12 cellular contexts compared by ENCODE assay signal in genomic region chr6:126063512-126064146, GRCh38.
DNase-seq lines count a peak whose midpoint lies in the region; ATAC-seq and TF ChIP-seq lines count a peak whose summit lies in the region.
"Had no signal": no experiment of that assay in that cellular context is flagged by ENCODE, and none has a peak within 500 bp of the region (broad histone marks: within the 10 kb centered on the region; RNA-seq: fewer than 3 reads in every experiment).

No MANE protein-coding gene starts in this region.

- DNase-seq in EH (ENCODE audit: low read depth) (peak; percentile 47), H4 (ENCODE audit: low spot score) (peak; percentile 7), Karpas-422 (peak; percentile 46), fibroblast of villous mesenchyme (ENCODE audit: low read depth) (peak; percentile 91)
- DNase-seq in activated CD8-positive, alpha-beta memory T cell treated with anti-CD3 and anti-CD28 coated beads for 24 hours, result no peak
- DNase-seq in activated naive CD4-positive, alpha-beta T cell treated with anti-CD3 and anti-CD28 coated beads for 36 hours, result no peak
- DNase-seq: hippocampal formation had no signal

- H3K9me3 Mint-ChIP-seq in activated naive CD4-positive, alpha-beta T cell treated with anti-CD3 and anti-CD28 coated beads for 36 hours, result no peaks in the 10 kb centered on the region

- H3K9me3 ChIP-seq in Karpas-422 (ENCODE audit: low read length), result no peaks in the 10 kb centered on the region
- H3K9me3 ChIP-seq: SK-N-SH had no signal

- H3K36me3 ChIP-seq in Karpas-422 (ENCODE audit: insufficient read depth, low read length), result peaks cover 8% of the 10 kb centered on the region; the same call in 1 of the 2 replicates

- H3K4me3 ChIP-seq in Karpas-422 (ENCODE audit: low read length) (no peak overlapping the region), fibroblast of villous mesenchyme (ENCODE audit: low read depth, low read length) (no peak overlapping the region)

- no peak overlapping the region for H3K27ac Mint-ChIP-seq in activated naive CD4-positive, alpha-beta T cell treated with anti-CD3 and anti-CD28 coated beads for 36 hours
- H3K27ac Mint-ChIP-seq: B cell had no signal

- no peak overlapping the region for H3K4me2 ChIP-seq in Karpas-422 (ENCODE audit: low read depth, low read length, poor library complexity, severe bottlenecking)
- H3K4me2 ChIP-seq: SK-N-SH had no signal

- CTCF ChIA-PET in activated naive CD4-positive, alpha-beta T cell treated with anti-CD3 and anti-CD28 coated beads for 36 hours (lab: Charles Lee), result no interaction called here

- H3K27me3 ChIP-seq in Karpas-422 (ENCODE audit: low read length), result no peaks in the 10 kb centered on the region

- no peaks in the 10 kb centered on the region for H3K79me2 ChIP-seq in Karpas-422 (ENCODE audit: low read length)

- H3K4me1 Mint-ChIP-seq in activated naive CD4-positive, alpha-beta T cell treated with anti-CD3 and anti-CD28 coated beads for 36 hours (ENCODE audit: low read depth), result no peaks in the 10 kb centered on the region
- H3K4me1 Mint-ChIP-seq: B cell had no signal

- H3K9me2 ChIP-seq in Karpas-422 (replicated peaks; ENCODE audit: insufficient read depth, low read length), result no peaks in the 10 kb centered on the region
- H3K9me2 ChIP-seq: SK-N-SH had no signal

- no peaks in the 10 kb centered on the region for H4K20me1 ChIP-seq in Karpas-422 (ENCODE audit: insufficient read depth, low read depth, low read length)

- no peak overlapping the region for H3K27ac ChIP-seq in Karpas-422 (ENCODE audit: low read length)

- no peak overlapping the region for H3K9ac ChIP-seq in Karpas-422 (ENCODE audit: low read length)
- H3K9ac ChIP-seq: SK-N-SH had no signal

- H3K4me1 ChIP-seq in Karpas-422 (ENCODE audit: low read length), result peaks cover 4% of the 10 kb centered on the region

- intact Hi-C loops in activated naive CD4-positive, alpha-beta T cell treated with anti-CD3 and anti-CD28 coated beads for 36 hours (cut with micrococcal nuclease), result no loop called here

- no peak overlapping the region for H2AFZ ChIP-seq in Karpas-422 (ENCODE audit: low read length)

- no peak for TF ChIP-seq CTCF in fibroblast of villous mesenchyme (IDR thresholded peaks at IDR 0.05; ENCODE audit: insufficient read depth, low read depth, low read length)

- H3K4me3 Mint-ChIP-seq in activated naive CD4-positive, alpha-beta T cell treated with anti-CD3 and anti-CD28 coated beads for 36 hours, result no peak overlapping the region
- H3K4me3 Mint-ChIP-seq: B cell had no signal

- H3K27me3 Mint-ChIP-seq in activated naive CD4-positive, alpha-beta T cell treated with anti-CD3 and anti-CD28 coated beads for 36 hours (ENCODE audit: low read depth), result no peaks in the 10 kb centered on the region
- H3K27me3 Mint-ChIP-seq: B cell had no signal

- ATAC-seq in GM18873 (IDR thresholded peaks at IDR 0.05; ENCODE audit: low FRiP score, unreplicated experiment) (no peak), GM21526 (IDR thresholded peaks at IDR 0.05; ENCODE audit: low FRiP score, unreplicated experiment) (no peak)
- ATAC-seq: activated naive CD4-positive, alpha-beta T cell treated with anti-CD3 and anti-CD28 coated beads, Interleukin-2, amount 50 U/mL, for 72 hours had no signal

- H3K36me3 Mint-ChIP-seq in activated naive CD4-positive, alpha-beta T cell treated with anti-CD3 and anti-CD28 coated beads for 36 hours (ENCODE audit: low read depth), result peaks cover 32% of the 10 kb centered on the region

Comparison
In these comparisons a context has a peak if more than half of its experiments do, and no peak if none do; other contexts are left out.
1. DNase-seq: peak in EH (single experiment), H4 (single experiment), Karpas-422 (single experiment) and fibroblast of villous mesenchyme (single experiment); none in activated CD8-positive, alpha-beta memory T cell treated with anti-CD3 and anti-CD28 coated beads for 24 hours (single experiment) and activated naive CD4-positive, alpha-beta T cell treated with anti-CD3 and anti-CD28 coated beads for 36 hours (single experiment).